1 cellular context compared by ENCODE assay signal in genomic region chr16:66728117-66728787, GRCh38.
TF ChIP-seq lines count a peak whose summit lies in the region.

No MANE protein-coding gene starts in this region.

TF ChIP-seq in GM12878, 131 proteins besides CTCF, POLR2A, EP300 and RAD21:
- TF ChIP-seq SMC3 (IDR thresholded peaks at IDR 0.05; ENCODE audit: borderline replicate concordance, low read length) (peak; percentile 52; the same call in 1 of the 2 replicates), PBX3 (IDR thresholded peaks at IDR 0.05; ENCODE audit: insufficient replicate concordance, low read depth, low read length) (no peak), YBX1 (IDR thresholded peaks at IDR 0.05) (no peak), POLR2AphosphoS5 (IDR thresholded peaks at IDR 0.05; ENCODE audit: low read length) (peak; percentile 12; the same call in 1 of the 2 replicates)
